In the genomic region with DNA sequence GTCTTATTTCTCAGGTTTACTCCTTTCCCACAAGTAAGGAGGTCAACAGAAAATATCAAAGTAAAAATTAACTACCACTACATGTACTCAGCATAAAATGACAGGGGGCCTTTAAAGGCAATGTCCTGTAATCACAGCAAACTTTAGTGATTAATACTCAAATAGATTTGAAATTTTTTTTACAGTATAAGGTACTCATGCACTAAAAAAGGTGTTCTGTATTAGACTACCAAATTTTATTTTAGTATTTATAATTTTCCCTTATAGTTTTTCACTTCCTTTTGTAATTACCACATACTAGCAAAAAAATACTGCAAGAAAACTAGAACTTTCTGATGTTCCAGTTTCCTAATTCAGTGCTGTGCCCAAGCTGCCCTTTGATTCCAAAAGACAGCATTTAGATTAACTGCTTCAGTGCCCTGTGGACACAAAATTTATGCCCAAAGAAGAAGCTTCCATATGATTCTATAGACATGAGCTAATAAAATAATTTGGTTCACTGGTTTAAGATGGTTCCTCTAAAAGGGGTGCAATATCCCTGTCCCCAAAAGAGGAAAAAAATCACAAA, we compare ENCODE assay signal across 10 cellular contexts.
A peak's percentile ranks its signal among the peaks of the same experiment; 100 is the strongest.
DNase-seq lines count a peak whose midpoint lies in the region; ATAC-seq and TF ChIP-seq lines count a peak whose summit lies in the region.
"Had no signal": no experiment of that assay in that cellular context is flagged by ENCODE, and none has a peak within 500 bp of the region (broad histone marks: within the 10 kb centered on the region; RNA-seq: fewer than 3 reads in every experiment).

No MANE protein-coding gene starts in this region.

- CTCF ChIA-PET in activated CD4-positive, alpha-beta memory T cell treated with anti-CD3 and anti-CD28 coated beads, Interleukin-2, amount 10 ng/mL, durations not matched to agents 7 days and 5 days (lab: Charles Lee), result interaction anchor here (1.3 to 1.7 kb wide), 3 partner anchors 66 to 223 kb away, joined by 4 to 8 read pairs (median 7); no protein-coding TSS in a partner anchor

- ATAC-seq in activated T-cell treated with anti-CD3 and anti-CD28 coated beads, Interleukin-2, amount 50 U/mL, for 72 hours (replicated peaks in 1 of 2), result no peak
- no peak for ATAC-seq in right cardiac atrium
- peak; percentile 32 for ATAC-seq in stimulated activated memory B cell treated with anti-CD40 and anti-IgM and Interleukin-4, amounts not matched to agents 10 μg/mL and 1 μg/mL and 100 μg/mL, for 72 hours

- H3K27me3 Mint-ChIP-seq in activated T-cell treated with anti-CD3 and anti-CD28 coated beads, Interleukin-2, amount 50 U/mL, for 72 hours (ENCODE audit: low read depth), result no peaks in the 10 kb centered on the region
- no peaks in the 10 kb centered on the region for H3K27me3 Mint-ChIP-seq in activated CD4-positive, alpha-beta memory T cell treated with anti-CD3 and anti-CD28 coated beads, Interleukin-2, amount 10 ng/mL, durations not matched to agents 7 days and 5 days
- no peaks in the 10 kb centered on the region for H3K27me3 Mint-ChIP-seq in stimulated activated memory B cell treated with anti-CD40 and anti-IgM and Interleukin-4, amounts not matched to agents 10 μg/mL and 1 μg/mL and 100 μg/mL, for 72 hours
- no peaks in the 10 kb centered on the region for H3K27me3 Mint-ChIP-seq in endodermal cell (ENCODE audit: insufficient read depth)

- TF ChIP-seq CTCF in endodermal cell (conservative IDR thresholded peaks at IDR 0.05), result no peak
- no peak for TF ChIP-seq CTCF in tibial nerve (IDR thresholded peaks at IDR 0.05)

- no peak overlapping the region for H3K27ac ChIP-seq in right cardiac atrium (ENCODE audit: low read length)
- no peak overlapping the region for H3K27ac ChIP-seq in endodermal cell (ENCODE audit: low read depth, low read length)
- H3K27ac ChIP-seq in tibial nerve, result peak overlapping the region in 2 of 4 donors; percentile 62 to 74
- H3K27ac ChIP-seq: neural progenitor cell had no signal

- DNase-seq in activated T-cell treated with anti-CD3 and anti-CD28 coated beads, Interleukin-2, amount 50 U/mL, for 72 hours, result no peak
- no peak for DNase-seq in activated T-cell treated with anti-CD3 and anti-CD28 coated beads, Interleukin-2, amount 50 U/mL, for 48 hours
- no peak for DNase-seq in activated CD4-positive, alpha-beta memory T cell treated with anti-CD3 and anti-CD28 coated beads, Interleukin-2, amount 10 ng/mL, durations not matched to agents 7 days and 5 days
- DNase-seq in right cardiac atrium, result no peak
- no peak for DNase-seq in endodermal cell
- no peak for DNase-seq in T-helper 1 cell
- no peak for DNase-seq in tibial nerve (ENCODE audit: low spot score in 2 of 2)
- DNase-seq: NCI-H524 treated with DMSO at 0.1 percent for 48 hours had no signal

- peaks cover 78% of the 10 kb centered on the region for H3K4me1 Mint-ChIP-seq in activated T-cell treated with anti-CD3 and anti-CD28 coated beads, Interleukin-2, amount 50 U/mL, for 72 hours (ENCODE audit: low read depth)
- peaks cover 77% of the 10 kb centered on the region for H3K4me1 Mint-ChIP-seq in activated CD4-positive, alpha-beta memory T cell treated with anti-CD3 and anti-CD28 coated beads, Interleukin-2, amount 10 ng/mL, durations not matched to agents 7 days and 5 days
- peaks cover 72% of the 10 kb centered on the region for H3K4me1 Mint-ChIP-seq in stimulated activated memory B cell treated with anti-CD40 and anti-IgM and Interleukin-4, amounts not matched to agents 10 μg/mL and 1 μg/mL and 100 μg/mL, for 72 hours
- no peaks in the 10 kb centered on the region for H3K4me1 Mint-ChIP-seq in endodermal cell

- H3K9me3 ChIP-seq in right cardiac atrium (ENCODE audit: control insufficient read depth, low read length) (no peaks in the 10 kb centered on the region), endodermal cell (ENCODE audit: control insufficient read depth, low read length) (no peaks in the 10 kb centered on the region), tibial nerve (no peaks in the 10 kb centered on the region)

- H3K27ac Mint-ChIP-seq in activated T-cell treated with anti-CD3 and anti-CD28 coated beads, Interleukin-2, amount 50 U/mL, for 72 hours, result peak overlapping the region; percentile 93
- H3K27ac Mint-ChIP-seq in activated CD4-positive, alpha-beta memory T cell treated with anti-CD3 and anti-CD28 coated beads, Interleukin-2, amount 10 ng/mL, durations not matched to agents 7 days and 5 days, result peak overlapping the region; percentile 88
- H3K27ac Mint-ChIP-seq in stimulated activated memory B cell treated with anti-CD40 and anti-IgM and Interleukin-4, amounts not matched to agents 10 μg/mL and 1 μg/mL and 100 μg/mL, for 72 hours, result peak overlapping the region; percentile 96
- H3K27ac Mint-ChIP-seq in endodermal cell, result no peak overlapping the region
- H3K27ac Mint-ChIP-seq: neural progenitor cell had no signal

- no peaks in the 10 kb centered on the region for H3K27me3 ChIP-seq in right cardiac atrium (ENCODE audit: control insufficient read depth, insufficient read depth)
- no peaks in the 10 kb centered on the region for H3K27me3 ChIP-seq in endodermal cell (ENCODE audit: control insufficient read depth, insufficient read depth, low read length, poor library complexity, severe bottlenecking)
- no peaks in the 10 kb centered on the region for H3K27me3 ChIP-seq in tibial nerve
- H3K27me3 ChIP-seq: neural progenitor cell had no signal

- no peak for TF ChIP-seq EP300 in tibial nerve (IDR thresholded peaks at IDR 0.05)

- no peak for TF ChIP-seq POLR2A in tibial nerve (IDR thresholded peaks at IDR 0.05)

- intact Hi-C loops in right cardiac atrium (cut with DNase I), result loop anchor here in 1 of 4 donors (10.0 kb wide), 1 partner anchor 71 kb away; the partner anchor contains the start of gene KLF12

- H3K9ac ChIP-seq in endodermal cell (ENCODE audit: extremely low read depth, low read length, poor library complexity, severe bottlenecking), result no peak overlapping the region
- H3K9ac ChIP-seq: neural progenitor cell had no signal

- peak overlapping the region; percentile 77 to 95 for H3K4me3 Mint-ChIP-seq in activated T-cell treated with anti-CD3 and anti-CD28 coated beads, Interleukin-2, amount 50 U/mL, for 72 hours
- peak overlapping the region; percentile 74 for H3K4me3 Mint-ChIP-seq in activated CD4-positive, alpha-beta memory T cell treated with anti-CD3 and anti-CD28 coated beads, Interleukin-2, amount 10 ng/mL, durations not matched to agents 7 days and 5 days
- H3K4me3 Mint-ChIP-seq in stimulated activated memory B cell treated with anti-CD40 and anti-IgM and Interleukin-4, amounts not matched to agents 10 μg/mL and 1 μg/mL and 100 μg/mL, for 72 hours, result peak overlapping the region; percentile 77
- H3K4me3 Mint-ChIP-seq in endodermal cell, result no peak overlapping the region
- H3K4me3 Mint-ChIP-seq: neural progenitor cell had no signal

- peaks cover 7% of the 10 kb centered on the region for H3K4me1 ChIP-seq in right cardiac atrium (ENCODE audit: control insufficient read depth, insufficient read depth, low read length)
- H3K4me1 ChIP-seq in endodermal cell (ENCODE audit: control insufficient read depth, insufficient read depth, low read length), result no peaks in the 10 kb centered on the region
- peaks cover 0 to 64% (median 18%) of the 10 kb centered on the region in 4 donors for H3K4me1 ChIP-seq in tibial nerve
- H3K4me1 ChIP-seq: neural progenitor cell had no signal

- H3K36me3 Mint-ChIP-seq in activated T-cell treated with anti-CD3 and anti-CD28 coated beads, Interleukin-2, amount 50 U/mL, for 72 hours (ENCODE audit: insufficient read depth in 2 of 2), result peaks cover 2 to 11% of the 10 kb centered on the region in 2 donors
- peaks cover 34% of the 10 kb centered on the region for H3K36me3 Mint-ChIP-seq in activated CD4-positive, alpha-beta memory T cell treated with anti-CD3 and anti-CD28 coated beads, Interleukin-2, amount 10 ng/mL, durations not matched to agents 7 days and 5 days (ENCODE audit: low read depth)
- peaks cover 20% of the 10 kb centered on the region for H3K36me3 Mint-ChIP-seq in stimulated activated memory B cell treated with anti-CD40 and anti-IgM and Interleukin-4, amounts not matched to agents 10 μg/mL and 1 μg/mL and 100 μg/mL, for 72 hours
- H3K36me3 Mint-ChIP-seq in endodermal cell (ENCODE audit: low read depth), result peaks cover 9% of the 10 kb centered on the region

- H3K36me3 ChIP-seq in endodermal cell (ENCODE audit: control insufficient read depth, insufficient read depth, low read length), result no peaks in the 10 kb centered on the region
- no peaks in the 10 kb centered on the region for H3K36me3 ChIP-seq in tibial nerve
- H3K36me3 ChIP-seq: neural progenitor cell had no signal

- H3K4me3 ChIP-seq in right cardiac atrium (ENCODE audit: low read length), result peak overlapping the region; percentile 56
- no peak overlapping the region for H3K4me3 ChIP-seq in endodermal cell (ENCODE audit: low read length)
- H3K4me3 ChIP-seq in tibial nerve, result peak overlapping the region in 1 of 4 donors; percentile 13
- H3K4me3 ChIP-seq: neural progenitor cell had no signal

- POLR2A ChIA-PET in activated CD4-positive, alpha-beta memory T cell treated with anti-CD3 and anti-CD28 coated beads, Interleukin-2, amount 10 ng/mL, durations not matched to agents 7 days and 5 days (lab: Charles Lee), result interaction anchor here (0.6 to 4.8 kb wide), 12 partner anchors 7 to 298 kb away, joined by 3 to 146 read pairs (median 8); partner anchors contain the start of gene KLF12

- H3K9me3 Mint-ChIP-seq in activated T-cell treated with anti-CD3 and anti-CD28 coated beads, Interleukin-2, amount 50 U/mL, for 72 hours, result no peaks in the 10 kb centered on the region
- peaks cover 8% of the 10 kb centered on the region for H3K9me3 Mint-ChIP-seq in activated CD4-positive, alpha-beta memory T cell treated with anti-CD3 and anti-CD28 coated beads, Interleukin-2, amount 10 ng/mL, durations not matched to agents 7 days and 5 days
- H3K9me3 Mint-ChIP-seq in stimulated activated memory B cell treated with anti-CD40 and anti-IgM and Interleukin-4, amounts not matched to agents 10 μg/mL and 1 μg/mL and 100 μg/mL, for 72 hours, result peaks cover 6% of the 10 kb centered on the region
- no peaks in the 10 kb centered on the region for H3K9me3 Mint-ChIP-seq in endodermal cell
